ENCODE assay signal across 8 cellular contexts in genomic region chr1:155859881-155860841, GRCh38. TPM values are rescaled to one million over a fixed set of nuclear protein-coding genes. Genes with fewer than 3 reads are reported as not detected.
DNase-seq lines count a peak whose midpoint lies in the region; ATAC-seq, FAIRE-seq and TF ChIP-seq lines count a peak whose summit lies in the region.

No MANE protein-coding gene starts in this region.

- TF ChIP-seq POLR2A in K562 (conservative IDR thresholded peaks at IDR 0.05) (no peak), sigmoid colon (IDR thresholded peaks at IDR 0.05) (no peak)

- no peak for TF ChIP-seq RAD21 in K562 (CRISPR knock-in tag; conservative IDR thresholded peaks at IDR 0.05 in 1 of 2, IDR thresholded peaks at IDR 0.05 in 1 of 2)

- no TSS peak for BruUV-seq in K562 (replicated peaks; lab: Mats Ljungman, UMichigan)

- peaks cover 4% of the 10 kb centered on the region; the same call in 1 of the 3 replicates for H3K36me3 ChIP-seq in K562 (ENCODE audit: control insufficient read depth, insufficient read depth, low read length)
- no peaks in the 10 kb centered on the region for H3K36me3 ChIP-seq in sigmoid colon

- no peaks in the 10 kb centered on the region for H3K9me1 ChIP-seq in K562 (ENCODE audit: control insufficient read depth, insufficient read depth, low read length)

- POLR2A ChIA-PET in K562 (lab: Yijun Ruan, JAX): interaction anchor here (0.7 to 1.7 kb wide), 13 partner anchors 8 to 117 kb away, joined by 3 to 9 read pairs (median 4); no protein-coding TSS in a partner anchor

- H3K4me1 ChIP-seq in K562 (replicated peaks in 1 of 2; ENCODE audit: control insufficient read depth in 2 of 2, insufficient read depth in 2 of 2, low read length in 2 of 2) (peaks cover 10 to 14% of the 10 kb centered on the region in 2 experiments; a peak in 4 of 5 replicates), sigmoid colon (peaks cover 0 to 34% (median 28%) of the 10 kb centered on the region in 4 donors)

- no peaks in the 10 kb centered on the region; the same call in 1 of the 2 replicates for H4K20me1 ChIP-seq in K562 (replicated peaks; ENCODE audit: control insufficient read depth, insufficient read depth, low read length)

- intact Hi-C loops in K562 (cut with micrococcal nuclease) (loop anchor here (1.0 to 2.0 kb wide), 2 partner anchors 26 to 73 kb away; no protein-coding TSS in a partner anchor), sigmoid colon (cut with DNase I) (loop anchor here (2.0 to 10.0 kb wide), 3 partner anchors 123 to 593 kb away; no protein-coding TSS in a partner anchor)

- 5% methylated on average over 20 of the region's 35 CpGs for WGBS in K562 (ENCODE audit: insufficient coverage, low coverage, missing lambda C conversion rate)
- 4 to 9% methylated on average over 35 of the region's 35 CpGs for WGBS in sigmoid colon, 2 donors

- H3K9me3 ChIP-seq in K562 (replicated peaks; ENCODE audit: control insufficient read depth, insufficient read depth, low read depth, low read length) (no peaks in the 10 kb centered on the region), sigmoid colon (no peaks in the 10 kb centered on the region)

- CTCF ChIA-PET in K562 (lab: Yijun Ruan, JAX; ENCODE audit: low intra/inter-chr PET ratio): no interaction called here

- H3K27me3 ChIP-seq in K562 (ENCODE audit: control insufficient read depth in 2 of 2, insufficient read depth in 2 of 2, low read length in 2 of 2): no peaks in the 10 kb centered on the region
- no peaks in the 10 kb centered on the region for H3K27me3 ChIP-seq in sigmoid colon

- TF ChIP-seq CTCF in K562 (IDR thresholded peaks at IDR 0.05 in 2 of 3, conservative IDR thresholded peaks at IDR 0.05 in 1 of 3; ENCODE audit: insufficient read depth in 2 of 3, low read depth in 1 of 3, low read length in 3 of 3) (no peak), sigmoid colon (IDR thresholded peaks at IDR 0.05) (no peak)

- H3K27ac ChIP-seq in K562 (ENCODE audit: extremely low read depth, low read depth, low read length) (peak overlapping the region; percentile 46; the same call in 2 of the 3 replicates), sigmoid colon (peak overlapping the region; percentile 86 to 95 (median 88))

- in situ Hi-C loops in K562 (cut with MboI): no loop called here

- no peak for FAIRE-seq in K562 (lab: Jason Lieb, UNC)

- ATAC-seq in K562 (peak; percentile 53), HG02763 (IDR thresholded peaks at IDR 0.05; ENCODE audit: unreplicated experiment) (no peak)

- H2AFZ ChIP-seq in K562 (ENCODE audit: low read depth, low read length): peak overlapping the region; percentile 73

- peak overlapping the region; percentile 30 for H3K4me3 ChIP-seq in K562
- peak overlapping the region; percentile 47 for H3K4me3 ChIP-seq in iPS-11a (ENCODE audit: low read depth, low read length)
- H3K4me3 ChIP-seq in sigmoid colon: peak overlapping the region; percentile 37 to 52 (median 48)

- TF ChIP-seq EP300 in K562 (IDR thresholded peaks at IDR 0.05; ENCODE audit: low read length): no peak
- TF ChIP-seq EP300 in sigmoid colon (IDR thresholded peaks at IDR 0.05): no peak

- peaks cover 23% of the 10 kb centered on the region for H3K79me2 ChIP-seq in K562 (ENCODE audit: control insufficient read depth, insufficient read depth, low read length)

- peak overlapping the region; percentile 63 to 70 for H3K9ac ChIP-seq in K562 (ENCODE audit: insufficient read depth in 1 of 2, low read depth in 2 of 2, low read length in 2 of 2)

- H3K4me2 ChIP-seq in K562 (ENCODE audit: insufficient read depth, low read length): peak overlapping the region; percentile 66

- peak; percentile 65 for DNase-seq in SKM-1 treated with dmso at 0.1 percent for 144 hours (lab: John Stamatoyannopoulos, UW; ENCODE audit: unreplicated experiment)
- DNase-seq in SKM-1 (lab: John Stamatoyannopoulos, UW; ENCODE audit: unreplicated experiment): no peak
- peak; percentile 91 for DNase-seq in NCI-H1105 treated with DMSO at 0.1 percent for 48 hours (lab: John Stamatoyannopoulos, UW)
- DNase-seq in T-helper 9 cell: peak; percentile 48
- peak; percentile 81 to 84 (median 82) for DNase-seq in K562 (ENCODE audit: extremely low read depth in 1 of 4, low spot score in 3 of 4)
- DNase-seq in sigmoid colon: peak; percentile 91

TF ChIP-seq in K562, 482 proteins besides CTCF, POLR2A, EP300 and RAD21 (continues in another document):
- TF ChIP-seq ZNF696 (CRISPR knock-in tag; conservative IDR thresholded peaks at IDR 0.05) (no peak), TBL1XR1 (IDR thresholded peaks at IDR 0.05; ENCODE audit: low read length in 2 of 2) (no peak), BRF2 (IDR thresholded peaks at IDR 0.05; ENCODE audit: borderline replicate concordance, insufficient read depth, insufficient read length) (no peak), SMARCE1 (IDR thresholded peaks at IDR 0.05) (peak; percentile 58; the same call in 1 of the 2 replicates)

RNA-seq across cellular contexts. Expression of gene SYT11, which starts 0.8 kb away (rescaled TPM):
- 0.25 and 0.39 TPM in 2 replicates for total RNA-seq in K562 (2011; cell fraction: chromatin; rRNA removed; ENCODE audit: low replicate concordance)
- total RNA-seq in K562 (2011; cell fraction: nucleolus; rRNA removed): 0.39 and 0.67 TPM in 2 replicates
- 0.81 and 0.84 TPM in 2 replicates for total RNA-seq in K562 (2011; cell fraction: nucleoplasm; rRNA removed)
- total RNA-seq in K562 (2014; rRNA removed) (0.05 and 0.12 TPM in 2 replicates), K562 (2014; rRNA removed; fragmentation: Illumina TruSeq; extraction: Trizol) (0.07 and 0.13 TPM in 2 replicates), K562 (2015; rRNA removed; fragmentation: Illumina TruSeq; extraction: Trizol) (0.11 TPM in 2 replicates), K562 (2021) (0.18 and 0.20 TPM in 2 replicates), sigmoid colon (10 to 100 TPM; 14.0 to 29.1 (median 21.3) TPM)
- polyA plus RNA-seq in K562 (2011; rRNA removed) (0.17 and 0.26 TPM in 2 replicates), K562 (2014; fragmentation: Illumina TruSeq; extraction: Trizol) (0.13 and 0.19 TPM in 2 replicates), K562 (2014; fragmentation: Nextera tagmentation; extraction: Ambion mirVana) (under 1 TPM; 0.08 to 0.11 TPM), K562 (2014; rRNA removed) (0.05 and 0.11 TPM in 2 replicates), sigmoid colon (1 to 10 TPM in 2 of 3 donors, under 1 TPM in 1; under 0.01 to 8.4 (median 1.2) TPM)
- 0.16 and 0.24 TPM in 2 replicates for polyA plus RNA-seq in K562 (2011; cell fraction: cytosol; rRNA removed)
- polyA plus RNA-seq in K562 (2011; cell fraction: nucleus; rRNA removed): 0.09 and 0.13 TPM in 2 replicates
- 0.07 and 0.17 TPM in 2 replicates for polyA plus RNA-seq in K562 (2012)
- 0.25 and 0.36 TPM in 2 replicates for polyA minus RNA-seq in K562 (2011; rRNA and poly(A)+ RNA removed)
- not detected in 2 replicates for polyA minus RNA-seq in K562 (2011; cell fraction: cytosol; rRNA and poly(A)+ RNA removed)
- 0.11 TPM in 1 of 2 replicates, not detected in the other for polyA minus RNA-seq in K562 (2011; cell fraction: nucleus; rRNA and poly(A)+ RNA removed)

RNA-seq across cellular contexts. Expression of gene GON4L, which starts 3.1 kb away (rescaled TPM):
- total RNA-seq in K562 (2011; cell fraction: chromatin; rRNA removed; ENCODE audit: low replicate concordance): 217 and 320 TPM in 2 replicates
- 111 and 118 TPM in 2 replicates for total RNA-seq in K562 (2011; cell fraction: nucleolus; rRNA removed)
- 136 and 172 TPM in 2 replicates for total RNA-seq in K562 (2011; cell fraction: nucleoplasm; rRNA removed)
- total RNA-seq in K562 (2014; rRNA removed): 29.0 and 30.0 TPM in 2 replicates
- total RNA-seq in K562 (2014; rRNA removed; fragmentation: Illumina TruSeq; extraction: Trizol): 35.5 and 40.1 TPM in 2 replicates
- total RNA-seq in K562 (2015; rRNA removed; fragmentation: Illumina TruSeq; extraction: Trizol): 33.6 and 34.3 TPM in 2 replicates
- total RNA-seq in K562 (2021): 42.6 and 47.4 TPM in 2 replicates
- 32.4 and 40.4 TPM in 2 replicates for polyA plus RNA-seq in K562 (2011; rRNA removed)
- 21.5 and 30.7 TPM in 2 replicates for polyA plus RNA-seq in K562 (2011; cell fraction: cytosol; rRNA removed)
- polyA plus RNA-seq in K562 (2011; cell fraction: nucleus; rRNA removed): 98.2 and 114 TPM in 2 replicates
- 27.5 and 34.2 TPM in 2 replicates for polyA plus RNA-seq in K562 (2012)
- 35.1 and 37.4 TPM in 2 replicates for polyA plus RNA-seq in K562 (2014; fragmentation: Illumina TruSeq; extraction: Trizol)
- polyA plus RNA-seq in K562 (2014; fragmentation: Nextera tagmentation; extraction: Ambion mirVana): 10 to 100 TPM; 20.2 to 38.9 TPM
- polyA plus RNA-seq in K562 (2014; rRNA removed): 32.1 and 33.0 TPM in 2 replicates
- polyA minus RNA-seq in K562 (2011; rRNA and poly(A)+ RNA removed): 69.6 and 96.4 TPM in 2 replicates
- 19.7 and 23.2 TPM in 2 replicates for polyA minus RNA-seq in K562 (2011; cell fraction: cytosol; rRNA and poly(A)+ RNA removed)
- polyA minus RNA-seq in K562 (2011; cell fraction: nucleus; rRNA and poly(A)+ RNA removed): 38.9 and 68.0 TPM in 2 replicates
- 10 to 100 TPM; 25.7 to 45.7 (median 36.4) TPM for total RNA-seq in sigmoid colon
- polyA plus RNA-seq in sigmoid colon: 10 to 100 TPM in 1 of 3 donors, 1 to 10 TPM in 2; 3.5 to 24.7 (median 7.2) TPM

RNA-seq across cellular contexts. Expression of gene RIT1, which starts 51.0 kb away (rescaled TPM):
- total RNA-seq in K562 (2011; cell fraction: chromatin; rRNA removed; ENCODE audit: low replicate concordance): 32.5 and 66.4 TPM in 2 replicates
- 13.3 and 18.2 TPM in 2 replicates for total RNA-seq in K562 (2011; cell fraction: nucleolus; rRNA removed)
- total RNA-seq in K562 (2011; cell fraction: nucleoplasm; rRNA removed): 42.4 and 55.2 TPM in 2 replicates
- total RNA-seq in K562 (2014; rRNA removed): 13.5 and 15.8 TPM in 2 replicates
- 24.9 and 28.8 TPM in 2 replicates for total RNA-seq in K562 (2014; rRNA removed; fragmentation: Illumina TruSeq; extraction: Trizol)
- 18.7 and 20.0 TPM in 2 replicates for total RNA-seq in K562 (2015; rRNA removed; fragmentation: Illumina TruSeq; extraction: Trizol)
- total RNA-seq in K562 (2021): 22.9 and 23.1 TPM in 2 replicates
- polyA plus RNA-seq in K562 (2011; rRNA removed): 41.7 and 57.6 TPM in 2 replicates
- 28.1 and 47.4 TPM in 2 replicates for polyA plus RNA-seq in K562 (2011; cell fraction: cytosol; rRNA removed)
- 18.1 and 27.5 TPM in 2 replicates for polyA plus RNA-seq in K562 (2011; cell fraction: nucleus; rRNA removed)
- 18.3 and 23.8 TPM in 2 replicates for polyA plus RNA-seq in K562 (2012)
- polyA plus RNA-seq in K562 (2014; fragmentation: Illumina TruSeq; extraction: Trizol): 20.8 and 21.2 TPM in 2 replicates
- polyA plus RNA-seq in K562 (2014; fragmentation: Nextera tagmentation; extraction: Ambion mirVana): 10 to 100 TPM; 53.7 to 57.1 TPM
- 19.3 and 20.4 TPM in 2 replicates for polyA plus RNA-seq in K562 (2014; rRNA removed)
- 56.7 and 64.0 TPM in 2 replicates for polyA minus RNA-seq in K562 (2011; rRNA and poly(A)+ RNA removed)
- 13.1 and 20.2 TPM in 2 replicates for polyA minus RNA-seq in K562 (2011; cell fraction: cytosol; rRNA and poly(A)+ RNA removed)
- polyA minus RNA-seq in K562 (2011; cell fraction: nucleus; rRNA and poly(A)+ RNA removed): 6.7 and 13.2 TPM in 2 replicates
- 10 to 100 TPM; 16.6 to 23.2 (median 20.7) TPM for total RNA-seq in sigmoid colon
- 10 to 100 TPM; 13.1 to 15.0 (median 13.8) TPM for polyA plus RNA-seq in sigmoid colon

Comparison
In these comparisons a context has a peak if more than half of its experiments do, and no peak if none do; other contexts are left out.
1. RNA of gene SYT11, which starts 0.8 kb away (total RNA-seq): 14.0 to 29.1 TPM in sigmoid colon; 0.05 to 0.84 TPM in K562; every median in the first group is over 4 times any median in the second.
2. Peak in every context shown above with its lines, with median percentiles within 50 percentile points of each other: H3K4me3 ChIP-seq.